ENCODE assay signal across 15 cellular contexts in genomic region chr10:93553501-93554374, GRCh38. TPM values are rescaled to one million over a fixed set of nuclear protein-coding genes. Genes with fewer than 3 reads are reported as not detected.
DNase-seq lines count a peak whose midpoint lies in the region; ATAC-seq and TF ChIP-seq lines count a peak whose summit lies in the region.
"Had no signal": no experiment of that assay in that cellular context is flagged by ENCODE, and none has a peak within 500 bp of the region (broad histone marks: within the 10 kb centered on the region; RNA-seq: fewer than 3 reads in every experiment).

No MANE protein-coding gene starts in this region.

- no peak for TF ChIP-seq POLR2A in gastroesophageal sphincter (IDR thresholded peaks at IDR 0.05)

- 92 to 95% methylated on average over 5 to 9 of the region's 9 CpGs for WGBS in endodermal cell (ENCODE audit: insufficient coverage in 1 of 2, insufficient read length in 1 of 2), 2 experiments
- WGBS in gastroesophageal sphincter (ENCODE audit: low coverage in 1 of 2), 2 donors: 76 to 89% methylated on average over 4 to 7 of the region's 9 CpGs

- H3K9me3 Mint-ChIP-seq in endodermal cell: no peaks in the 10 kb centered on the region
- no peaks in the 10 kb centered on the region for H3K9me3 Mint-ChIP-seq in nephron

- H3K36me3 Mint-ChIP-seq in endodermal cell (ENCODE audit: low read depth): no peaks in the 10 kb centered on the region
- H3K36me3 Mint-ChIP-seq in nephron (ENCODE audit: low read depth): no peaks in the 10 kb centered on the region

- H3K4me3 Mint-ChIP-seq in endodermal cell (no peak overlapping the region), nephron (no peak overlapping the region)

- DNase-seq in right atrium auricular region (ENCODE audit: low spot score): peak; percentile 36
- no peak for DNase-seq in Right ventricle myocardium superior
- peak; percentile 38 for DNase-seq in endodermal cell
- DNase-seq in stimulated activated CD4-positive, alpha-beta T cell treated with anti-CD3 and anti-CD28 coated beads, Interleukin-4, amount 100 ng/mL, for 1 hour: no peak
- DNase-seq in SIG-M5 treated with dmso at 0.1 percent for 504 hours (lab: John Stamatoyannopoulos, UW; ENCODE audit: unreplicated experiment): no peak
- DNase-seq in DMS153 (lab: John Stamatoyannopoulos, UW): no peak
- DNase-seq: NCI-H1436, NCI-H2029, NCI-H2171, PC-9, SK-N-SH had no signal

- H3K27me3 Mint-ChIP-seq in endodermal cell (ENCODE audit: insufficient read depth) (peaks cover 9% of the 10 kb centered on the region), nephron (ENCODE audit: low read depth) (peaks cover 4% of the 10 kb centered on the region)

- H3K27ac ChIP-seq in right atrium auricular region (no peak overlapping the region), endodermal cell (ENCODE audit: low read depth, low read length) (no peak overlapping the region), gastroesophageal sphincter (no peak overlapping the region)
- H3K27ac ChIP-seq: C4-2B, PC-9 had no signal

- H3K27me3 ChIP-seq in right atrium auricular region: no peaks in the 10 kb centered on the region
- no peaks in the 10 kb centered on the region for H3K27me3 ChIP-seq in endodermal cell (ENCODE audit: control insufficient read depth, insufficient read depth, low read length, poor library complexity, severe bottlenecking)
- H3K27me3 ChIP-seq in gastroesophageal sphincter: peaks cover 5% of the 10 kb centered on the region

- no peaks in the 10 kb centered on the region for H3K4me1 ChIP-seq in right atrium auricular region
- no peaks in the 10 kb centered on the region for H3K4me1 ChIP-seq in endodermal cell (ENCODE audit: control insufficient read depth, insufficient read depth, low read length)
- no peaks in the 10 kb centered on the region for H3K4me1 ChIP-seq in gastroesophageal sphincter

- H3K9ac ChIP-seq in endodermal cell (ENCODE audit: extremely low read depth, low read length, poor library complexity, severe bottlenecking): no peak overlapping the region
- H3K9ac ChIP-seq: SK-N-SH had no signal

- no peaks in the 10 kb centered on the region for H3K9me3 ChIP-seq in right atrium auricular region
- H3K9me3 ChIP-seq in endodermal cell (ENCODE audit: control insufficient read depth, low read length): no peaks in the 10 kb centered on the region
- no peaks in the 10 kb centered on the region for H3K9me3 ChIP-seq in gastroesophageal sphincter
- H3K9me3 ChIP-seq: SK-N-SH had no signal

- ATAC-seq in Right ventricle myocardium superior (ENCODE audit: poor library complexity) (no peak), gastroesophageal sphincter (no peak)

- H3K4me1 Mint-ChIP-seq in endodermal cell: peaks cover 4% of the 10 kb centered on the region
- H3K4me1 Mint-ChIP-seq in nephron: peaks cover 7% of the 10 kb centered on the region

- no peak overlapping the region for H3K4me3 ChIP-seq in right atrium auricular region
- H3K4me3 ChIP-seq in endodermal cell (ENCODE audit: low read length): no peak overlapping the region
- no peak overlapping the region for H3K4me3 ChIP-seq in gastroesophageal sphincter
- H3K4me3 ChIP-seq: PC-9 had no signal

- H3K36me3 ChIP-seq in right atrium auricular region (no peaks in the 10 kb centered on the region), endodermal cell (ENCODE audit: control insufficient read depth, insufficient read depth, low read length) (no peaks in the 10 kb centered on the region), gastroesophageal sphincter (no peaks in the 10 kb centered on the region)

- no peak overlapping the region for H3K27ac Mint-ChIP-seq in endodermal cell
- H3K27ac Mint-ChIP-seq in nephron: peak overlapping the region; percentile 50 to 54 (median 50)

- intact Hi-C loops in Right ventricle myocardium superior (cut with DNase I): loop anchor here (10.0 kb wide), 1 partner anchor 131 kb away; no protein-coding TSS in a partner anchor

- no peak for TF ChIP-seq EP300 in gastroesophageal sphincter (IDR thresholded peaks at IDR 0.05)

- TF ChIP-seq CTCF in right atrium auricular region (IDR thresholded peaks at IDR 0.05): no peak
- no peak for TF ChIP-seq CTCF in endodermal cell (conservative IDR thresholded peaks at IDR 0.05)
- no peak for TF ChIP-seq CTCF in nephron (IDR thresholded peaks at IDR 0.05; ENCODE audit: unreplicated experiment in 3 of 3)
- TF ChIP-seq CTCF in gastroesophageal sphincter (IDR thresholded peaks at IDR 0.05): no peak

RNA-seq across cellular contexts. Expression of gene FFAR4, which starts 12.7 kb away (rescaled TPM):
- total RNA-seq in right atrium auricular region (under 1 TPM in 1 of 2 donors, not detected in 1; 0.31 TPM), Right ventricle myocardium superior (0.16 TPM), endodermal cell (not detected), gastroesophageal sphincter (not detected)
- polyA plus RNA-seq in endodermal cell (2013, experiment 1 of 2): not detected
- 0.17 TPM for polyA plus RNA-seq in endodermal cell (2013, experiment 2 of 2)
- total RNA-seq: A172, PC-9 had no signal
- polyA plus RNA-seq: SK-N-SH had no signal

RNA-seq across cellular contexts. Expression of gene RBP4, which starts 47.3 kb away (rescaled TPM):
- total RNA-seq in right atrium auricular region (10 to 100 TPM; 16.2 to 48.2 TPM), Right ventricle myocardium superior (4.9 TPM), endodermal cell (under 1 TPM; 0.82 to 0.86 TPM), gastroesophageal sphincter (10 to 100 TPM in 1 of 4 donors, 1 to 10 TPM in 1, not detected in 2; 1.9 to 10.6 TPM)
- 1.1 TPM for polyA plus RNA-seq in endodermal cell (2013, experiment 1 of 2)
- polyA plus RNA-seq in endodermal cell (2013, experiment 2 of 2): 1.5 TPM
- total RNA-seq: A172 had no signal
- polyA plus RNA-seq: SK-N-SH had no signal

RNA-seq across cellular contexts. Expression of gene CEP55, which starts 57.3 kb away (rescaled TPM):
- 1 to 10 TPM in 1 of 2 donors, under 1 TPM in 1; 0.24 to 1.8 TPM for total RNA-seq in right atrium auricular region
- total RNA-seq in Right ventricle myocardium superior: 0.59 TPM
- 10 to 100 TPM; 50.3 to 66.8 TPM for total RNA-seq in endodermal cell
- polyA plus RNA-seq in endodermal cell (2013, experiment 1 of 2): 39.2 TPM
- polyA plus RNA-seq in endodermal cell (2013, experiment 2 of 2): 45.6 TPM
- total RNA-seq in gastroesophageal sphincter: 1 to 10 TPM in 1 of 4 donors, under 1 TPM in 2, not detected in 1; 0.13 to 3.6 (median 0.35) TPM

RNA-seq across cellular contexts. Expression of gene PDE6C, which starts 58.6 kb away (rescaled TPM):
- not detected for total RNA-seq in right atrium auricular region
- total RNA-seq in Right ventricle myocardium superior: not detected
- total RNA-seq in endodermal cell: not detected
- polyA plus RNA-seq in endodermal cell (2013, experiment 1 of 2): not detected
- polyA plus RNA-seq in endodermal cell (2013, experiment 2 of 2): not detected
- total RNA-seq in gastroesophageal sphincter: not detected
- total RNA-seq: A172, PC-9 had no signal
- polyA plus RNA-seq: SK-N-SH had no signal

Comparison
In these comparisons a context has a peak if more than half of its experiments do, and no peak if none do; other contexts are left out.
1. DNase-seq: peak in right atrium auricular region (single experiment) and endodermal cell (single experiment); none in Right ventricle myocardium superior (single experiment), stimulated activated CD4-positive, alpha-beta T cell treated with anti-CD3 and anti-CD28 coated beads, Interleukin-4, amount 100 ng/mL, for 1 hour (single experiment), SIG-M5 treated with dmso at 0.1 percent for 504 hours (single experiment) and DMS153 (single experiment).
2. RNA of gene CEP55, which starts 57.3 kb away (total RNA-seq): 50.3 to 66.8 TPM in endodermal cell; 0.24 to 1.8 TPM in right atrium auricular region, 0.59 TPM in Right ventricle myocardium superior (single experiment) and 0.13 to 3.6 TPM in gastroesophageal sphincter; every median in the first group is over 10 times any median in the second.